Comparison of ENCODE assay signal across 8 cellular contexts in genomic region chr1:68497358-68497698, GRCh38. TPM values are rescaled to one million over a fixed set of nuclear protein-coding genes. Genes with fewer than 3 reads are reported as not detected.
DNase-seq lines count a peak whose midpoint lies in the region; ATAC-seq and TF ChIP-seq lines count a peak whose summit lies in the region.

No MANE protein-coding gene starts in this region.

- H3K4me1 ChIP-seq in HUES64 (ENCODE audit: insufficient read depth, low read length): peaks cover 18% of the 10 kb centered on the region
- H3K4me1 ChIP-seq in endocrine pancreas (ENCODE audit: control insufficient read depth, insufficient read depth, low read length): no peaks in the 10 kb centered on the region

- ATAC-seq in GM19467 (IDR thresholded peaks at IDR 0.05; ENCODE audit: unreplicated experiment): peak; percentile 18

- H3K27ac ChIP-seq in 22Rv1 (peak overlapping the region; percentile 81), HUES64 (ENCODE audit: low read depth, low read length) (0 out of 2 replicates have a peak overlapping the region, but pooled peaks have one; percentile 54)

- H3K9ac ChIP-seq in HUES64 (ENCODE audit: low read depth, low read length) (peak overlapping the region; percentile 72), endocrine pancreas (ENCODE audit: control insufficient read depth, insufficient read depth, low read length) (no peak overlapping the region)

- H3K9me3 ChIP-seq in HUES64 (ENCODE audit: insufficient read depth, low read depth, low read length): no peaks in the 10 kb centered on the region
- H3K9me3 ChIP-seq in endocrine pancreas (ENCODE audit: control insufficient read depth, low read length): no peaks in the 10 kb centered on the region

- H3K9me3 Mint-ChIP-seq in osteocyte (ENCODE audit: unreplicated experiment): peaks cover 6% of the 10 kb centered on the region

- peak overlapping the region; percentile 87 for H3K4me3 Mint-ChIP-seq in osteocyte (ENCODE audit: unreplicated experiment)

- H3K27me3 Mint-ChIP-seq in osteocyte (ENCODE audit: unreplicated experiment): peaks cover 7% of the 10 kb centered on the region

- no peak for TF ChIP-seq CTCF in 22Rv1 (IDR thresholded peaks at IDR 0.05)
- TF ChIP-seq CTCF in osteocyte (IDR thresholded peaks at IDR 0.05): no peak

- no peaks in the 10 kb centered on the region for H3K27me3 ChIP-seq in HUES64 (ENCODE audit: insufficient read depth, low read length)
- H3K27me3 ChIP-seq in endocrine pancreas (ENCODE audit: control insufficient read depth, insufficient read depth, low read length): no peaks in the 10 kb centered on the region

- H3K36me3 ChIP-seq in HUES64 (ENCODE audit: insufficient read depth, low read length) (peaks cover 20% of the 10 kb centered on the region), endocrine pancreas (ENCODE audit: control insufficient read depth, insufficient read depth, low read length) (no peaks in the 10 kb centered on the region)

- 9% methylated on average over 3 of the region's 3 CpGs for WGBS in HUES64

- H3K36me3 Mint-ChIP-seq in osteocyte (ENCODE audit: unreplicated experiment): no peaks in the 10 kb centered on the region

- H3K4me3 ChIP-seq in HUES64 (ENCODE audit: low read length): peak overlapping the region; percentile 97
- peak overlapping the region; percentile 33 for H3K4me3 ChIP-seq in endocrine pancreas (ENCODE audit: control insufficient read depth, insufficient read depth, low read length)

- H3K27ac Mint-ChIP-seq in osteocyte (ENCODE audit: unreplicated experiment): peak overlapping the region; percentile 72

- no peak for DNase-seq in osteocyte (ENCODE audit: extremely low spot score, unreplicated experiment)
- DNase-seq in HuH-7.5 (ENCODE audit: low spot score): no peak
- no peak for DNase-seq in stimulated activated CD4-positive, alpha-beta T cell treated with anti-CD3 and anti-CD28 coated beads, Interleukin-4, amount 100 ng/mL, for 1 hour
- no peak for DNase-seq in stimulated activated CD4-positive, alpha-beta T cell treated with anti-CD3 and anti-CD28 coated beads, Interleukin-4, amount 100 ng/mL, for 4 hours

- peaks cover 28% of the 10 kb centered on the region for H3K4me1 Mint-ChIP-seq in osteocyte (ENCODE audit: unreplicated experiment)

RNA-seq across cellular contexts. Expression of gene DEPDC1, which starts 0.4 kb away (rescaled TPM):
- 23.2 TPM for polyA plus RNA-seq in HUES64 (2013, experiment 1 of 2)
- 31.3 TPM for polyA plus RNA-seq in HUES64 (2013, experiment 2 of 2)
- total RNA-seq in osteocyte: 4.9 and 6.5 TPM in 2 replicates

RNA-seq across cellular contexts. Expression of gene RPE65, which starts 47.6 kb away (rescaled TPM):
- not detected for polyA plus RNA-seq in HUES64 (2013, experiment 1 of 2)
- not detected for polyA plus RNA-seq in HUES64 (2013, experiment 2 of 2)
- not detected in 2 replicates for total RNA-seq in osteocyte
